Comparison of ENCODE assay signal across 8 cellular contexts in genomic region chr20:36093025-36093803, GRCh38.
DNase-seq lines count a peak whose midpoint lies in the region; FAIRE-seq and TF ChIP-seq lines count a peak whose summit lies in the region.

No MANE protein-coding gene starts in this region.

- peak overlapping the region; percentile 98; the same call in 1 of the 2 replicates for H2BK12ac ChIP-seq in H1 (ENCODE audit: low read depth, low read length)

- no peaks in the 10 kb centered on the region for H3K9me3 ChIP-seq in MM.1S (replicated peaks; ENCODE audit: insufficient read depth, low read length)
- no peaks in the 10 kb centered on the region for H3K9me3 ChIP-seq in H1 (ENCODE audit: insufficient read depth in 2 of 2, low read depth in 1 of 2, low read length in 1 of 2)
- no peaks in the 10 kb centered on the region for H3K9me3 ChIP-seq in mucosa of rectum (ENCODE audit: control insufficient read depth in 2 of 2, low read length in 2 of 2)
- H3K9me3 ChIP-seq in suprapubic skin, result no peaks in the 10 kb centered on the region

- no peak overlapping the region for H3K56ac ChIP-seq in H1 (replicated peaks; ENCODE audit: insufficient read length, low read depth, low read length)

- peak; percentile 49 for DNase-seq in CD1c-positive myeloid dendritic cell (ENCODE audit: extremely low spot score)
- DNase-seq in MM.1S, result no peak
- peak; percentile 64 for DNase-seq in activated CD8-positive, alpha-beta memory T cell treated with anti-CD3 and anti-CD28 coated beads for 24 hours
- DNase-seq in H1 (ENCODE audit: low read depth in 1 of 2, low spot score in 2 of 2), result no peak
- DNase-seq in suprapubic skin (ENCODE audit: low spot score in 2 of 2), result peak; percentile 83 to 86
- no peak for DNase-seq in effector CD4-positive, alpha-beta T cell
- DNase-seq in effector CD8-positive, alpha-beta T cell (lab: John Stamatoyannopoulos, UW), result no peak

- peak overlapping the region; percentile 95; the same call in 1 of the 2 replicates for H2BK15ac ChIP-seq in H1 (ENCODE audit: low read length)

- H3K4ac ChIP-seq in H1 (replicated peaks; ENCODE audit: insufficient read length, low read depth, low read length), result no peak overlapping the region

- 0 out of 2 replicates have a peak overlapping the region, but pooled peaks have one; percentile 82 for H2AK5ac ChIP-seq in H1 (ENCODE audit: low read depth, low read length)

- H2BK5ac ChIP-seq in H1 (ENCODE audit: low read depth, low read length), result 0 out of 2 replicates have a peak overlapping the region, but pooled peaks have one; percentile 66

- no peak overlapping the region for H2BK120ac ChIP-seq in H1 (replicated peaks; ENCODE audit: low read depth, low read length)

- H4K8ac ChIP-seq in H1 (ENCODE audit: extremely low read depth, insufficient read depth, low read length), result peak overlapping the region; percentile 45

- no peak for FAIRE-seq in H1 (lab: Jason Lieb, UNC)

- H3K36me3 ChIP-seq in MM.1S (replicated peaks; ENCODE audit: insufficient read depth, low read length), result no peaks in the 10 kb centered on the region
- peaks cover 0 to 3% (median 0%) of the 10 kb centered on the region in 4 experiments; a peak in 1 of 8 replicates for H3K36me3 ChIP-seq in H1 (ENCODE audit: control insufficient read depth in 2 of 4, insufficient read depth in 4 of 4, low read length in 3 of 4)
- no peaks in the 10 kb centered on the region for H3K36me3 ChIP-seq in mucosa of rectum (ENCODE audit: control insufficient read depth in 2 of 2, insufficient read depth in 2 of 2, low read length in 2 of 2)
- no peaks in the 10 kb centered on the region for H3K36me3 ChIP-seq in suprapubic skin

- no peak for TF ChIP-seq CTCF in MM.1S (IDR thresholded peaks at IDR 0.05; ENCODE audit: low read length)
- no peak for TF ChIP-seq CTCF in H1 (IDR thresholded peaks at IDR 0.05; ENCODE audit: control extremely low read depth in 1 of 3, insufficient read depth in 1 of 3, low read depth in 1 of 3, low read length in 3 of 3)
- no peak for TF ChIP-seq CTCF in suprapubic skin (IDR thresholded peaks at IDR 0.05)

- peak overlapping the region; percentile 54 for H4K91ac ChIP-seq in H1 (replicated peaks; ENCODE audit: insufficient read length, low read length)

- H3K27ac ChIP-seq in MM.1S (ENCODE audit: low read length) (peak overlapping the region; percentile 45; the same call in 1 of the 2 replicates), H1 (ENCODE audit: low read depth, low read length) (no peak overlapping the region), mucosa of rectum (ENCODE audit: low read depth in 2 of 2, low read length in 2 of 2) (peak overlapping the region; percentile 91), suprapubic skin (peak overlapping the region; percentile 83)

- H3K4me1 ChIP-seq in MM.1S (ENCODE audit: low read length) (peaks cover 64% of the 10 kb centered on the region), H1 (replicated peaks in 1 of 4; ENCODE audit: control insufficient read depth in 3 of 4, insufficient read depth in 4 of 4, low read length in 3 of 4) (peaks cover 15 to 30% (median 17%) of the 10 kb centered on the region in 4 experiments), mucosa of rectum (ENCODE audit: control insufficient read depth in 2 of 2, insufficient read depth in 2 of 2, low read length in 2 of 2) (peaks cover 33 to 54% of the 10 kb centered on the region in 2 donors), suprapubic skin (peaks cover 50% of the 10 kb centered on the region)

- H3K79me2 ChIP-seq in MM.1S (ENCODE audit: low read length) (peaks cover 19% of the 10 kb centered on the region), H1 (ENCODE audit: control insufficient read depth in 1 of 2, insufficient read depth in 2 of 2, low read length in 2 of 2) (no peaks in the 10 kb centered on the region)

- no peaks in the 10 kb centered on the region for H3K9me2 ChIP-seq in MM.1S (replicated peaks; ENCODE audit: insufficient read depth, low read length)

- TF ChIP-seq RAD21 in H1 (IDR thresholded peaks at IDR 0.05 in 1 of 2, conservative IDR thresholded peaks at IDR 0.05 in 1 of 2; ENCODE audit: low read depth in 2 of 2, low read length in 2 of 2), result no peak

- POLR2A ChIA-PET in H1 (lab: Charles Lee; ENCODE audit: partially characterized antibody), result interaction anchor here (0.8 to 1.3 kb wide), 6 partner anchors 10 to 139 kb away, joined by 3 to 4 read pairs (median 3); partner anchors contain the start of gene SCAND1

- H3K9ac ChIP-seq in MM.1S (ENCODE audit: low read length) (peak overlapping the region; percentile 81), H1 (replicated peaks in 1 of 4; ENCODE audit: extremely low read depth in 1 of 4, low read depth in 3 of 4, low read length in 3 of 4) (peak overlapping the region in 1 of 4 experiments; percentile 43; a peak in 1 of 7 replicates), mucosa of rectum (ENCODE audit: low read depth in 1 of 2, low read length in 2 of 2) (peak overlapping the region; percentile 81 to 87)

- no peaks in the 10 kb centered on the region; the same call in 1 of the 2 replicates for H3K79me1 ChIP-seq in H1 (ENCODE audit: low read depth, low read length)

- H3K23ac ChIP-seq in H1 (ENCODE audit: insufficient read length), result peak overlapping the region; percentile 55

- H2BK20ac ChIP-seq in H1 (ENCODE audit: low read length), result no peak overlapping the region

- H3F3A ChIP-seq in MM.1S (ENCODE audit: insufficient read depth, low read length), result peaks cover 41% of the 10 kb centered on the region

- no peak overlapping the region for H4K5ac ChIP-seq in H1 (ENCODE audit: insufficient read length, low read depth, low read length)

- TF ChIP-seq EP300 in H1 (IDR thresholded peaks at IDR 0.05; ENCODE audit: borderline replicate concordance in 1 of 2, low read depth in 2 of 2, low read length in 2 of 2) (no peak), suprapubic skin (IDR thresholded peaks at IDR 0.05) (no peak)

- no peak overlapping the region for H3K14ac ChIP-seq in H1 (ENCODE audit: insufficient read length)

- H3K18ac ChIP-seq in H1 (ENCODE audit: extremely low read depth, low read length), result peak overlapping the region; percentile 90

- H2AFZ ChIP-seq in MM.1S (ENCODE audit: low read length), result peak overlapping the region; percentile 59
- H2AFZ ChIP-seq in H1 (ENCODE audit: low read length), result no peak overlapping the region

- H3K4me2 ChIP-seq in MM.1S (ENCODE audit: low read depth, low read length) (peak overlapping the region; percentile 72), H1 (ENCODE audit: insufficient read depth in 1 of 2, low read depth in 2 of 2, low read length in 2 of 2) (peak overlapping the region; percentile 90 to 99)

- H3K4me3 ChIP-seq in MM.1S (ENCODE audit: low read length), result peak overlapping the region; percentile 81
- peak overlapping the region; percentile 27 to 65 (median 50) for H3K4me3 ChIP-seq in H1 (ENCODE audit: extremely low read depth in 1 of 4, insufficient read depth in 2 of 4, low read depth in 3 of 4, low read length in 4 of 4)
- H3K4me3 ChIP-seq in mucosa of rectum (ENCODE audit: low read length in 2 of 2), result peak overlapping the region; percentile 88 to 94
- H3K4me3 ChIP-seq in suprapubic skin, result peak overlapping the region; percentile 80

- peaks cover 17% of the 10 kb centered on the region for H3K23me2 ChIP-seq in H1 (ENCODE audit: low read depth, low read length)

- TF ChIP-seq POLR2A in H1 (IDR thresholded peaks at IDR 0.05; ENCODE audit: control extremely low read depth in 1 of 2, low read depth in 2 of 2, low read length in 2 of 2), result no peak
- no peak for TF ChIP-seq POLR2A in suprapubic skin (IDR thresholded peaks at IDR 0.05)

- CTCF ChIA-PET in H1 (lab: Charles Lee; ENCODE audit: partially characterized antibody), result interaction anchor here (0.5 to 5.2 kb wide), 3 partner anchors 20 to 45 kb away, joined by 3 to 25 read pairs (median 3); no protein-coding TSS in a partner anchor

- 3% methylated on average over 54 of the region's 78 CpGs; no CpG with 5 or more reads in 1 of the 2 experiments for WGBS in H1 (ENCODE audit: extremely low coverage in 1 of 2, insufficient coverage in 1 of 2, insufficient read length in 1 of 2, insufficient replicate concordance in 2 of 2, low coverage in 1 of 2, low lambda C conversion rate in 2 of 2, missing lambda C conversion rate in 1 of 2), 2 experiments
- under 1% methylated on average over 48 of the region's 78 CpGs for WGBS in suprapubic skin

- H4K20me1 ChIP-seq in MM.1S (ENCODE audit: insufficient read depth, low read length) (no peaks in the 10 kb centered on the region), H1 (replicated peaks in 1 of 2; ENCODE audit: control insufficient read depth in 1 of 2, insufficient read depth in 2 of 2, low read length in 2 of 2) (peaks cover 3 to 18% of the 10 kb centered on the region in 2 experiments)

- H3K27me3 ChIP-seq in MM.1S (replicated peaks; ENCODE audit: insufficient read depth, low read length) (no peaks in the 10 kb centered on the region), H1 (replicated peaks in 1 of 4; ENCODE audit: control insufficient read depth in 3 of 4, extremely low read depth in 1 of 4, insufficient read depth in 3 of 4, low read length in 3 of 4) (peaks cover 31 to 59% (median 54%) of the 10 kb centered on the region in 4 experiments), mucosa of rectum (ENCODE audit: control insufficient read depth in 2 of 2, insufficient read depth in 2 of 2, low read length in 2 of 2) (peaks cover 0 to 2% of the 10 kb centered on the region in 2 donors), suprapubic skin (peaks cover 3% of the 10 kb centered on the region)

TF ChIP-seq in H1, 55 proteins besides CTCF, POLR2A, EP300 and RAD21:
- peak; percentile 23 for TF ChIP-seq KDM4A (IDR thresholded peaks at IDR 0.05; ENCODE audit: low read depth, low read length, severe bottlenecking)
- peak; percentile 55 for TF ChIP-seq RNF2 (IDR thresholded peaks at IDR 0.05; ENCODE audit: borderline replicate concordance, low read depth, low read length, missing control alignments, poor library complexity, severe bottlenecking)
- peak; percentile 85; the same call in 1 of the 2 replicates for TF ChIP-seq SUZ12 (IDR thresholded peaks at IDR 0.05; ENCODE audit: low read length)
- TF ChIP-seq EZH2 (IDR thresholded peaks at IDR 0.05; ENCODE audit: low read depth, low read length, severe bottlenecking), result peak; percentile 78
- TF ChIP-seq BACH1 (IDR thresholded peaks at IDR 0.05; ENCODE audit: low read length), result no peak

Comparison
In these comparisons a context has a peak if more than half of its experiments do, and no peak if none do; other contexts are left out.
1. DNase-seq: peak in CD1c-positive myeloid dendritic cell (single experiment), activated CD8-positive, alpha-beta memory T cell treated with anti-CD3 and anti-CD28 coated beads for 24 hours (single experiment) and suprapubic skin (2 of 2); none in MM.1S (single experiment), H1 (0 of 2), effector CD4-positive, alpha-beta T cell (single experiment) and effector CD8-positive, alpha-beta T cell (single experiment).
2. Peak in every context shown above with its lines, with median percentiles within 50 percentile points of each other: H3K4me3 ChIP-seq.